Comparison of ENCODE assay signal across 14 cellular contexts in the genomic region with DNA sequence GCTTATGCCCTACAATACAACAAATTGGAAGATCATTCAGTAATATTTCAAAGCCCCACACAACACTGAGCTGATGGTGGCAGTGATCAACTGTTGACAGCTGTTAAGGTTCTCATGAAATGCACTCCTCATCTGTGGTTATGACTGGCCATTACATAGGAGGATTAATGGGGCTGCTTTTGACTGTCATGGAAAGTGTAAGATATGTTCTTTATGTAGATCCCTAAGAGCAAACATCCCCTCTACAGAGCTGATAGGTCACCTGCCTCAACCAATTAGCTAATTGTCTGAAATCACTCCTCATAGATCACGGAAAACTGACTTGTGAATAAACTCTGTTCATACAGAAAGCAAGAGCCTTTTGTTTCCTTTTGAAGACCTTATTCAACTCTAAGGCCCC.
A peak's percentile ranks its signal among the peaks of the same experiment; 100 is the strongest.
DNase-seq lines count a peak whose midpoint lies in the region; ATAC-seq lines count a peak whose summit lies in the region.
"Had no signal": no experiment of that assay in that cellular context is flagged by ENCODE, and none has a peak within 500 bp of the region (broad histone marks: within the 10 kb centered on the region; RNA-seq: fewer than 3 reads in every experiment).

No MANE protein-coding gene starts in this region.

- no peak for DNase-seq in activated T-cell treated with anti-CD3 and anti-CD28 coated beads, Interleukin-2, amount 50 U/mL, for 72 hours
- DNase-seq in activated T-cell treated with anti-CD3 and anti-CD28 coated beads for 4 hours (no peak), NCI-H2227 treated with DMSO at 0.1 percent for 48 hours (lab: John Stamatoyannopoulos, UW) (peak; percentile 33), islet precursor cell (no peak)
- DNase-seq in stimulated activated naive CD8-positive, alpha-beta T cell treated with anti-CD3 and anti-CD28 coated beads, Interleukin-15, amount 100 ng/mL, for 72 hours = no peak
- DNase-seq: aorta; Karpas-422; stimulated activated CD4-positive, alpha-beta T cell treated with anti-CD3 and anti-CD28 coated beads, Interleukin-15, amount 100 ng/mL, for 24 hours; T-cell had no signal

- H3K36me3 Mint-ChIP-seq in activated T-cell treated with anti-CD3 and anti-CD28 coated beads, Interleukin-2, amount 50 U/mL, for 72 hours (ENCODE audit: insufficient read depth in 2 of 2) = peaks cover 9 to 12% of the 10 kb centered on the region in 2 donors
- peaks cover 31% of the 10 kb centered on the region for H3K36me3 Mint-ChIP-seq in dendritic cell treated with granulocyte-macrophage colony-stimulating factor and Interleukin-4, amounts not matched to agents 40 ng/mL and 50 ng/mL, for 4 days (ENCODE audit: low read depth)
- H3K36me3 Mint-ChIP-seq: neural progenitor cell, T-cell had no signal

- ATAC-seq in activated T-cell treated with anti-CD3 and anti-CD28 coated beads, Interleukin-2, amount 50 U/mL, for 72 hours (replicated peaks in 1 of 2) = peak; percentile 86 to 88
- peak; percentile 64 for ATAC-seq in stimulated activated naive CD8-positive, alpha-beta T cell treated with anti-CD3 and anti-CD28 coated beads, Interleukin-15, amount 100 ng/mL, for 72 hours
- ATAC-seq in GM19455 (IDR thresholded peaks at IDR 0.05; ENCODE audit: unreplicated experiment) (no peak), GM21423 (IDR thresholded peaks at IDR 0.05; ENCODE audit: unreplicated experiment) (no peak)
- ATAC-seq: left lobe of liver, T-cell had no signal

- peaks cover 49% of the 10 kb centered on the region for H3K4me1 Mint-ChIP-seq in activated T-cell treated with anti-CD3 and anti-CD28 coated beads, Interleukin-2, amount 50 U/mL, for 72 hours (ENCODE audit: low read depth)
- peaks cover 82% of the 10 kb centered on the region for H3K4me1 Mint-ChIP-seq in dendritic cell treated with granulocyte-macrophage colony-stimulating factor and Interleukin-4, amounts not matched to agents 40 ng/mL and 50 ng/mL, for 4 days (ENCODE audit: low read depth)
- peaks cover 19% of the 10 kb centered on the region for H3K4me1 Mint-ChIP-seq in stimulated activated naive CD8-positive, alpha-beta T cell treated with anti-CD3 and anti-CD28 coated beads, Interleukin-15, amount 100 ng/mL, for 72 hours
- H3K4me1 Mint-ChIP-seq: neural progenitor cell had no signal

- H3K4me3 Mint-ChIP-seq in activated T-cell treated with anti-CD3 and anti-CD28 coated beads, Interleukin-2, amount 50 U/mL, for 72 hours = peak overlapping the region in 1 of 2 donors; percentile 64
- H3K4me3 Mint-ChIP-seq in dendritic cell treated with granulocyte-macrophage colony-stimulating factor and Interleukin-4, amounts not matched to agents 40 ng/mL and 50 ng/mL, for 4 days = no peak overlapping the region
- no peak overlapping the region for H3K4me3 Mint-ChIP-seq in stimulated activated naive CD8-positive, alpha-beta T cell treated with anti-CD3 and anti-CD28 coated beads, Interleukin-15, amount 100 ng/mL, for 72 hours
- H3K4me3 Mint-ChIP-seq: neural progenitor cell, T-cell had no signal

- intact Hi-C loops in dendritic cell treated with granulocyte-macrophage colony-stimulating factor and Interleukin-4, amounts not matched to agents 40 ng/mL and 50 ng/mL, for 4 days (cut with micrococcal nuclease) = loop anchor here (5.0 kb wide), 1 partner anchor 47 kb away; no protein-coding TSS in a partner anchor

- peak overlapping the region; percentile 91 for H3K27ac Mint-ChIP-seq in activated T-cell treated with anti-CD3 and anti-CD28 coated beads, Interleukin-2, amount 50 U/mL, for 72 hours
- H3K27ac Mint-ChIP-seq in dendritic cell treated with granulocyte-macrophage colony-stimulating factor and Interleukin-4, amounts not matched to agents 40 ng/mL and 50 ng/mL, for 4 days = peak overlapping the region; percentile 85
- H3K27ac Mint-ChIP-seq in stimulated activated naive CD8-positive, alpha-beta T cell treated with anti-CD3 and anti-CD28 coated beads, Interleukin-15, amount 100 ng/mL, for 72 hours = no peak overlapping the region
- H3K27ac Mint-ChIP-seq: neural progenitor cell had no signal

- H3K9me3 Mint-ChIP-seq in activated T-cell treated with anti-CD3 and anti-CD28 coated beads, Interleukin-2, amount 50 U/mL, for 72 hours = peaks cover 3 to 4% of the 10 kb centered on the region in 2 donors
- H3K9me3 Mint-ChIP-seq in dendritic cell treated with granulocyte-macrophage colony-stimulating factor and Interleukin-4, amounts not matched to agents 40 ng/mL and 50 ng/mL, for 4 days = no peaks in the 10 kb centered on the region
- H3K9me3 Mint-ChIP-seq in stimulated activated naive CD8-positive, alpha-beta T cell treated with anti-CD3 and anti-CD28 coated beads, Interleukin-15, amount 100 ng/mL, for 72 hours = peaks cover 5 to 7% of the 10 kb centered on the region in 2 donors
- H3K9me3 Mint-ChIP-seq: T-cell had no signal

- no peaks in the 10 kb centered on the region for H3K27me3 Mint-ChIP-seq in activated T-cell treated with anti-CD3 and anti-CD28 coated beads, Interleukin-2, amount 50 U/mL, for 72 hours (ENCODE audit: low read depth)
- no peaks in the 10 kb centered on the region for H3K27me3 Mint-ChIP-seq in dendritic cell treated with granulocyte-macrophage colony-stimulating factor and Interleukin-4, amounts not matched to agents 40 ng/mL and 50 ng/mL, for 4 days
- no peaks in the 10 kb centered on the region for H3K27me3 Mint-ChIP-seq in stimulated activated naive CD8-positive, alpha-beta T cell treated with anti-CD3 and anti-CD28 coated beads, Interleukin-15, amount 100 ng/mL, for 72 hours
- H3K27me3 Mint-ChIP-seq: T-cell had no signal

Comparison
In these comparisons a context has a peak if more than half of its experiments do, and no peak if none do; other contexts are left out.
1. ATAC-seq: peak in activated T-cell treated with anti-CD3 and anti-CD28 coated beads, Interleukin-2, amount 50 U/mL, for 72 hours (2 of 2) and stimulated activated naive CD8-positive, alpha-beta T cell treated with anti-CD3 and anti-CD28 coated beads, Interleukin-15, amount 100 ng/mL, for 72 hours (single experiment); none in GM19455 (single experiment) and GM21423 (single experiment).
2. H3K27ac Mint-ChIP-seq: peak in activated T-cell treated with anti-CD3 and anti-CD28 coated beads, Interleukin-2, amount 50 U/mL, for 72 hours (single experiment) and dendritic cell treated with granulocyte-macrophage colony-stimulating factor and Interleukin-4, amounts not matched to agents 40 ng/mL and 50 ng/mL, for 4 days (single experiment); none in stimulated activated naive CD8-positive, alpha-beta T cell treated with anti-CD3 and anti-CD28 coated beads, Interleukin-15, amount 100 ng/mL, for 72 hours (0 of 2).